1 cellular context compared by ENCODE assay signal in the genomic region with DNA sequence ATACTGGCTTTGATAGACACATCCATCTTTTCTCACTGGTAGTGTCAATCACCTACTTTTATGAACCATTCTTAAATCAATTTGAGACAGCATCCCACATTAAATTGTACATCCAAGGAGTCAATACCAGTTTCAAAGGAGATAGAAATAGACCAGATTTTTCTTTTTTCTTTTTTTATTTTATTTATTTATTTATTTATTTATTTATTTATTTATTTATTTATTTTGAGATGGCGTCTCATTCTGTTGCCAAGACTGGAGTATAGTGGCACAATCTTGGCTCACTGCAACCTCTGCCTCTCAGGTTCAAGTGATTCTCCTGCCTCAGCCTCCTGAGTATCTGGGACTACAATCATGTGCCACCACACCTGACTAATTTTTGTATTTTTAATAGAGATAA.
A peak's percentile ranks its signal among the peaks of the same experiment; 100 is the strongest.
TF ChIP-seq lines count a peak whose summit lies in the region.

No MANE protein-coding gene starts in this region.

TF ChIP-seq in HEK293, 187 proteins besides CTCF, POLR2A, EP300 and RAD21 (continued from another document and continues in another):
- TF ChIP-seq, protein P1, sequence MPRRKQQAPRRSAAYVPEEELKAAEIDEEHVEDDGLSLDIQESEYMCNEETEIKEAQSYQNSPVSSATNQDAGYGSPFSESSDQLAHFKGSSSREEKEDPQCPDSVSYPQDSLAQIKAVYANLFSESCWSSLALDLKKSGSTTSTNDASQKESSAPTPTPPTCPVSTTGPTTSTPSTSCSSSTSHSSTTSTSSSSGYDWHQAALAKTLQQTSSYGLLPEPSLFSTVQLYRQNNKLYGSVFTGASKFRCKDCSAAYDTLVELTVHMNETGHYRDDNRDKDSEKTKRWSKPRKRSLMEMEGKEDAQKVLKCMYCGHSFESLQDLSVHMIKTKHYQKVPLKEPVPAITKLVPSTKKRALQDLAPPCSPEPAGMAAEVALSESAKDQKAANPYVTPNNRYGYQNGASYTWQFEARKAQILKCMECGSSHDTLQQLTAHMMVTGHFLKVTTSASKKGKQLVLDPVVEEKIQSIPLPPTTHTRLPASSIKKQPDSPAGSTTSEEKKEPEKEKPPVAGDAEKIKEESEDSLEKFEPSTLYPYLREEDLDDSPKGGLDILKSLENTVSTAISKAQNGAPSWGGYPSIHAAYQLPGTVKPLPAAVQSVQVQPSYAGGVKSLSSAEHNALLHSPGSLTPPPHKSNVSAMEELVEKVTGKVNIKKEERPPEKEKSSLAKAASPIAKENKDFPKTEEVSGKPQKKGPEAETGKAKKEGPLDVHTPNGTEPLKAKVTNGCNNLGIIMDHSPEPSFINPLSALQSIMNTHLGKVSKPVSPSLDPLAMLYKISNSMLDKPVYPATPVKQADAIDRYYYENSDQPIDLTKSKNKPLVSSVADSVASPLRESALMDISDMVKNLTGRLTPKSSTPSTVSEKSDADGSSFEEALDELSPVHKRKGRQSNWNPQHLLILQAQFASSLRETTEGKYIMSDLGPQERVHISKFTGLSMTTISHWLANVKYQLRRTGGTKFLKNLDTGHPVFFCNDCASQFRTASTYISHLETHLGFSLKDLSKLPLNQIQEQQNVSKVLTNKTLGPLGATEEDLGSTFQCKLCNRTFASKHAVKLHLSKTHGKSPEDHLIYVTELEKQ (tag by site-specific recombination; IDR thresholded peaks at IDR 0.05; ENCODE audit: borderline replicate concordance), result peak; percentile 51; the same call in 1 of the 2 replicates
- peak; percentile 37; the same call in 1 of the 2 replicates for TF ChIP-seq PRDM4 (tag by site-specific recombination; IDR thresholded peaks at IDR 0.05)
- peak; percentile 91 for TF ChIP-seq ZBTB8A (tag by site-specific recombination; IDR thresholded peaks at IDR 0.05)
- TF ChIP-seq ZNF404 (tag by site-specific recombination; IDR thresholded peaks at IDR 0.05), result peak; percentile 96
- peak; percentile 81 for TF ChIP-seq ZNF223 (tag by site-specific recombination; IDR thresholded peaks at IDR 0.05)
- peak; percentile 90; the same call in 1 of the 2 replicates for TF ChIP-seq ZNF354C (tag by site-specific recombination; IDR thresholded peaks at IDR 0.05; ENCODE audit: borderline replicate concordance, low read depth)
- 0 out of 2 replicates have a peak, but pooled peaks have one; percentile 30 for TF ChIP-seq ZNF488 (tag by site-specific recombination; IDR thresholded peaks at IDR 0.05)
- peak; percentile 96 for TF ChIP-seq ZFP37 (tag by site-specific recombination; IDR thresholded peaks at IDR 0.05)
- peak; percentile 88 for TF ChIP-seq ZBTB21 (tag by site-specific recombination; IDR thresholded peaks at IDR 0.05)
- peak; percentile 47; the same call in 1 of the 2 replicates for TF ChIP-seq ZNF121 (tag by site-specific recombination; IDR thresholded peaks at IDR 0.05)
- peak; percentile 100 for TF ChIP-seq ZNF555 (tag by site-specific recombination; conservative IDR thresholded peaks at IDR 0.05)
- peak; percentile 45; the same call in 1 of the 2 replicates for TF ChIP-seq BCL11A (tag by site-specific recombination; IDR thresholded peaks at IDR 0.05; ENCODE audit: low read depth)
- peak; percentile 82 for TF ChIP-seq ZNF529 (tag by site-specific recombination; IDR thresholded peaks at IDR 0.05; ENCODE audit: insufficient replicate concordance)
- peak; percentile 97 for TF ChIP-seq AEBP2 (tag by site-specific recombination; IDR thresholded peaks at IDR 0.05; ENCODE audit: borderline replicate concordance)
- TF ChIP-seq ZNF426 (tag by site-specific recombination; IDR thresholded peaks at IDR 0.05), result peak; percentile 99
- TF ChIP-seq ZNF518A (tag by site-specific recombination; conservative IDR thresholded peaks at IDR 0.05; ENCODE audit: low read depth), result peak; percentile 99
- 0 out of 2 replicates have a peak, but pooled peaks have one; percentile 41 for TF ChIP-seq ZNF155 (tag by site-specific recombination; IDR thresholded peaks at IDR 0.05)
- peak; percentile 98 for TF ChIP-seq ZNF202 (tag by site-specific recombination; IDR thresholded peaks at IDR 0.05; ENCODE audit: borderline replicate concordance)
- peak; percentile 58 for TF ChIP-seq SP3 (tag by site-specific recombination; IDR thresholded peaks at IDR 0.05)
- peak; percentile 22; the same call in 1 of the 2 replicates for TF ChIP-seq WT1 (tag by site-specific recombination; IDR thresholded peaks at IDR 0.05)
- 0 out of 2 replicates have a peak, but pooled peaks have one; percentile 11 for TF ChIP-seq ZNF768 (tag by site-specific recombination; IDR thresholded peaks at IDR 0.05)
- TF ChIP-seq FEZF1 (tag by site-specific recombination; IDR thresholded peaks at IDR 0.05), result peak; percentile 33; the same call in 1 of the 2 replicates
- peak; percentile 99 for TF ChIP-seq ZNF560 (tag by site-specific recombination; IDR thresholded peaks at IDR 0.05; ENCODE audit: borderline replicate concordance)
- peak; percentile 96 for TF ChIP-seq ZNF19 (tag by site-specific recombination; IDR thresholded peaks at IDR 0.05; ENCODE audit: low read depth)
- peak; percentile 92 for TF ChIP-seq ZNF558 (tag by site-specific recombination; IDR thresholded peaks at IDR 0.05)
- TF ChIP-seq ZNF10 (tag by site-specific recombination; IDR thresholded peaks at IDR 0.05), result peak; percentile 28; the same call in 1 of the 2 replicates
- peak; percentile 98; the same call in 1 of the 2 replicates for TF ChIP-seq ZNF292 (tag by site-specific recombination; IDR thresholded peaks at IDR 0.05; ENCODE audit: borderline replicate concordance, low read depth)
- TF ChIP-seq ZNF366 (tag by site-specific recombination; conservative IDR thresholded peaks at IDR 0.05), result peak; percentile 55; the same call in 1 of the 2 replicates
- peak; percentile 91 for TF ChIP-seq ZNF501 (tag by site-specific recombination; IDR thresholded peaks at IDR 0.05)
- peak; percentile 96 for TF ChIP-seq ZNF664 (tag by site-specific recombination; IDR thresholded peaks at IDR 0.05)
- peak; percentile 62; the same call in 1 of the 2 replicates for TF ChIP-seq ZNF175 (tag by site-specific recombination; IDR thresholded peaks at IDR 0.05)
- peak; percentile 91 for TF ChIP-seq ZNF530 (tag by site-specific recombination; IDR thresholded peaks at IDR 0.05; ENCODE audit: low read depth)
- TF ChIP-seq ZNF266 (tag by site-specific recombination; IDR thresholded peaks at IDR 0.05; ENCODE audit: low read depth), result peak; percentile 94
- TF ChIP-seq, protein P2, sequence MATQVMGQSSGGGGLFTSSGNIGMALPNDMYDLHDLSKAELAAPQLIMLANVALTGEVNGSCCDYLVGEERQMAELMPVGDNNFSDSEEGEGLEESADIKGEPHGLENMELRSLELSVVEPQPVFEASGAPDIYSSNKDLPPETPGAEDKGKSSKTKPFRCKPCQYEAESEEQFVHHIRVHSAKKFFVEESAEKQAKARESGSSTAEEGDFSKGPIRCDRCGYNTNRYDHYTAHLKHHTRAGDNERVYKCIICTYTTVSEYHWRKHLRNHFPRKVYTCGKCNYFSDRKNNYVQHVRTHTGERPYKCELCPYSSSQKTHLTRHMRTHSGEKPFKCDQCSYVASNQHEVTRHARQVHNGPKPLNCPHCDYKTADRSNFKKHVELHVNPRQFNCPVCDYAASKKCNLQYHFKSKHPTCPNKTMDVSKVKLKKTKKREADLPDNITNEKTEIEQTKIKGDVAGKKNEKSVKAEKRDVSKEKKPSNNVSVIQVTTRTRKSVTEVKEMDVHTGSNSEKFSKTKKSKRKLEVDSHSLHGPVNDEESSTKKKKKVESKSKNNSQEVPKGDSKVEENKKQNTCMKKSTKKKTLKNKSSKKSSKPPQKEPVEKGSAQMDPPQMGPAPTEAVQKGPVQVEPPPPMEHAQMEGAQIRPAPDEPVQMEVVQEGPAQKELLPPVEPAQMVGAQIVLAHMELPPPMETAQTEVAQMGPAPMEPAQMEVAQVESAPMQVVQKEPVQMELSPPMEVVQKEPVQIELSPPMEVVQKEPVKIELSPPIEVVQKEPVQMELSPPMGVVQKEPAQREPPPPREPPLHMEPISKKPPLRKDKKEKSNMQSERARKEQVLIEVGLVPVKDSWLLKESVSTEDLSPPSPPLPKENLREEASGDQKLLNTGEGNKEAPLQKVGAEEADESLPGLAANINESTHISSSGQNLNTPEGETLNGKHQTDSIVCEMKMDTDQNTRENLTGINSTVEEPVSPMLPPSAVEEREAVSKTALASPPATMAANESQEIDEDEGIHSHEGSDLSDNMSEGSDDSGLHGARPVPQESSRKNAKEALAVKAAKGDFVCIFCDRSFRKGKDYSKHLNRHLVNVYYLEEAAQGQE (tag by site-specific recombination; IDR thresholded peaks at IDR 0.05), result peak; percentile 90
- TF ChIP-seq ZNF654 (tag by site-specific recombination; IDR thresholded peaks at IDR 0.05; ENCODE audit: low read depth), result peak; percentile 61
- peak; percentile 35; the same call in 1 of the 2 replicates for TF ChIP-seq BCL11B (tag by site-specific recombination; IDR thresholded peaks at IDR 0.05; ENCODE audit: low read depth)
